In genomic region chr1:100866041-100866900, GRCh38 we compare ENCODE assay signal across 1 cellular context.
TF ChIP-seq lines count a peak whose summit lies in the region.

No MANE protein-coding gene starts in this region.

TF ChIP-seq in GM12878, 131 proteins besides CTCF, POLR2A, EP300 and RAD21 (continued from another document):
- TF ChIP-seq SMC3 (IDR thresholded peaks at IDR 0.05; ENCODE audit: borderline replicate concordance, low read length): peak; percentile 79; the same call in 1 of the 2 replicates
